ENCODE assay signal across 17 cellular contexts in genomic region chr2:216701544-216701943, GRCh38. TPM values are rescaled to one million over a fixed set of nuclear protein-coding genes. Genes with fewer than 3 reads are reported as not detected.
A peak's percentile ranks its signal among the peaks of the same experiment; 100 is the strongest.
DNase-seq lines count a peak whose midpoint lies in the region; ATAC-seq and TF ChIP-seq lines count a peak whose summit lies in the region.
"Had no signal": no experiment of that assay in that cellular context is flagged by ENCODE, and none has a peak within 500 bp of the region (broad histone marks: within the 10 kb centered on the region; RNA-seq: fewer than 3 reads in every experiment).

No MANE protein-coding gene starts in this region.

- in situ Hi-C loops in gastrocnemius medialis (cut with MboI; ENCODE audit: low sequenced_read_pairs in 4 of 4), result loop anchor here in 2 of 4 donors (10.0 to 25.0 kb wide), 3 partner anchors 113 to 463 kb away; no protein-coding TSS in a partner anchor

- intact Hi-C loops in cardiac septum (cut with DNase I), result loop anchor here (5.0 kb wide), 1 partner anchor 181 kb away; no protein-coding TSS in a partner anchor
- intact Hi-C loops in heart right ventricle (cut with DNase I), result loop anchor here in 3 of 10 donors (5.0 to 10.0 kb wide), 3 partner anchors 71 to 811 kb away; no protein-coding TSS in a partner anchor
- intact Hi-C loops in ovary (cut with DNase I), result loop anchor here in 3 of 4 donors (5.0 to 10.0 kb wide), 4 partner anchors 233 to 811 kb away; no protein-coding TSS in a partner anchor
- intact Hi-C loops in gastrocnemius medialis (cut with DNase I; ENCODE audit: low total_unique reads), result no loop called here
- intact Hi-C loops in vagina (cut with DNase I), result no loop called here

- no peaks in the 10 kb centered on the region for H3K36me3 Mint-ChIP-seq in endodermal cell (ENCODE audit: low read depth)

- TF ChIP-seq CTCF in heart right ventricle (IDR thresholded peaks at IDR 0.05) (no peak), ovary (IDR thresholded peaks at IDR 0.05) (no peak), gastrocnemius medialis (IDR thresholded peaks at IDR 0.05 in 4 of 5, conservative IDR thresholded peaks at IDR 0.05 in 1 of 5) (no peak), vagina (IDR thresholded peaks at IDR 0.05) (no peak), endodermal cell (conservative IDR thresholded peaks at IDR 0.05) (no peak)

- DNase-seq in cardiac septum (ENCODE audit: low spot score), result peak; percentile 9
- no peak for DNase-seq in heart right ventricle
- DNase-seq in ovary, result peak in 3 of 5 donors; percentile 58 to 64 (median 58)
- DNase-seq in gastrocnemius medialis, result no peak
- DNase-seq in vagina (ENCODE audit: extremely low spot score in 2 of 2), result no peak
- DNase-seq in NCI-H69 (lab: John Stamatoyannopoulos, UW), result no peak
- DNase-seq in endodermal cell, result no peak
- DNase-seq in SK-N-DZ (ENCODE audit: low spot score), result no peak
- DNase-seq: AML-193; Caco-2; CD8-positive, alpha-beta memory T cell; DND-41; GDM1; HCEC 1CT; HFFc6 had no signal

- H3K4me1 ChIP-seq in heart right ventricle, result peaks cover 3 to 53% (median 26%) of the 10 kb centered on the region in 9 donors
- H3K4me1 ChIP-seq in ovary (ENCODE audit: insufficient read depth), result peaks cover 17% of the 10 kb centered on the region
- peaks cover 44 to 48% of the 10 kb centered on the region in 2 donors for H3K4me1 ChIP-seq in gastrocnemius medialis
- peaks cover 37% of the 10 kb centered on the region for H3K4me1 ChIP-seq in vagina
- H3K4me1 ChIP-seq in endodermal cell (ENCODE audit: control insufficient read depth, insufficient read depth, low read length), result no peaks in the 10 kb centered on the region
- H3K4me1 ChIP-seq: BLaER1 had no signal

- H3K9me3 ChIP-seq in heart right ventricle, result no peaks in the 10 kb centered on the region
- H3K9me3 ChIP-seq in ovary, result no peaks in the 10 kb centered on the region
- H3K9me3 ChIP-seq in gastrocnemius medialis, result no peaks in the 10 kb centered on the region
- H3K9me3 ChIP-seq in vagina, result no peaks in the 10 kb centered on the region
- H3K9me3 ChIP-seq in endodermal cell (ENCODE audit: control insufficient read depth, low read length), result no peaks in the 10 kb centered on the region
- H3K9me3 ChIP-seq: BLaER1, Caco-2 had no signal

- H3K36me3 ChIP-seq in heart right ventricle (no peaks in the 10 kb centered on the region), ovary (no peaks in the 10 kb centered on the region), gastrocnemius medialis (no peaks in the 10 kb centered on the region), vagina (no peaks in the 10 kb centered on the region), endodermal cell (ENCODE audit: control insufficient read depth, insufficient read depth, low read length) (no peaks in the 10 kb centered on the region)
- H3K36me3 ChIP-seq: BLaER1 had no signal

- no peaks in the 10 kb centered on the region for H3K9me3 Mint-ChIP-seq in endodermal cell
- H3K9me3 Mint-ChIP-seq: CD8-positive, alpha-beta memory T cell; HFFc6 had no signal

- H3K4me3 Mint-ChIP-seq in endodermal cell, result no peak overlapping the region
- H3K4me3 Mint-ChIP-seq: CD8-positive, alpha-beta memory T cell; HFFc6 had no signal

- H3K27me3 Mint-ChIP-seq in endodermal cell (ENCODE audit: insufficient read depth), result peaks cover 9% of the 10 kb centered on the region

- 95 to 98% methylated on average over 7 of the region's 7 CpGs for WGBS in heart right ventricle, 2 donors
- 56 to 79% (median 61%) methylated on average over 7 of the region's 7 CpGs for WGBS in ovary, 3 donors
- WGBS in endodermal cell (ENCODE audit: insufficient coverage in 1 of 2, insufficient read length in 1 of 2), 2 experiments, result 98% methylated on average over 6 of the region's 7 CpGs; no CpG with 5 or more reads in 1 of the 2 experiments

- H3K27ac ChIP-seq in heart right ventricle (no peak overlapping the region), ovary (peak overlapping the region in 1 of 2 donors; percentile 73), gastrocnemius medialis (peak overlapping the region in 3 of 4 donors; percentile 69 to 75 (median 75)), vagina (peak overlapping the region; percentile 71), endodermal cell (ENCODE audit: low read depth, low read length) (no peak overlapping the region)
- H3K27ac ChIP-seq: 22Rv1, BLaER1 had no signal

- peaks cover 0 to 45% (median 0%) of the 10 kb centered on the region in 7 donors for H3K27me3 ChIP-seq in heart right ventricle
- no peaks in the 10 kb centered on the region for H3K27me3 ChIP-seq in ovary
- no peaks in the 10 kb centered on the region for H3K27me3 ChIP-seq in gastrocnemius medialis
- H3K27me3 ChIP-seq in vagina, result no peaks in the 10 kb centered on the region
- H3K27me3 ChIP-seq in endodermal cell (ENCODE audit: control insufficient read depth, insufficient read depth, low read length, poor library complexity, severe bottlenecking), result peaks cover 8% of the 10 kb centered on the region

- no peak overlapping the region for H3K27ac Mint-ChIP-seq in endodermal cell
- H3K27ac Mint-ChIP-seq: CD8-positive, alpha-beta memory T cell; HFFc6 had no signal

- TF ChIP-seq POLR2A in ovary (IDR thresholded peaks at IDR 0.05) (no peak), gastrocnemius medialis (IDR thresholded peaks at IDR 0.05) (no peak), vagina (IDR thresholded peaks at IDR 0.05) (no peak)

- no peak overlapping the region for H3K9ac ChIP-seq in endodermal cell (ENCODE audit: extremely low read depth, low read length, poor library complexity, severe bottlenecking)
- H3K9ac ChIP-seq: BLaER1 had no signal

- TF ChIP-seq EP300 in ovary (IDR thresholded peaks at IDR 0.05), result no peak

- no peak overlapping the region for H3K4me3 ChIP-seq in heart right ventricle
- H3K4me3 ChIP-seq in ovary, result no peak overlapping the region
- H3K4me3 ChIP-seq in gastrocnemius medialis, result no peak overlapping the region
- no peak overlapping the region for H3K4me3 ChIP-seq in vagina
- H3K4me3 ChIP-seq in endodermal cell (ENCODE audit: low read length), result no peak overlapping the region
- H3K4me3 ChIP-seq: BLaER1 had no signal

- H3K4me1 Mint-ChIP-seq in endodermal cell, result peaks cover 4% of the 10 kb centered on the region
- H3K4me1 Mint-ChIP-seq: CD8-positive, alpha-beta memory T cell had no signal

- ATAC-seq in heart right ventricle (no peak), gastrocnemius medialis (no peak)

RNA-seq across cellular contexts. Expression of gene IGFBP5, which starts 6.2 kb away (rescaled TPM):
- total RNA-seq in cardiac septum (191 TPM), heart right ventricle (100 to 1,000 TPM; 107 to 267 (median 162) TPM), ovary (1,000 to 10,000 TPM in 6 of 7 donors, 100 to 1,000 TPM in 1; 718 to 3,214 (median 2,824) TPM), gastrocnemius medialis (100 to 1,000 TPM in 3 of 4 donors, 10 to 100 TPM in 1; 99.5 to 550 (median 279) TPM), vagina (1,041 TPM), endodermal cell (1 to 10 TPM; 3.6 to 8.9 TPM)
- polyA plus RNA-seq in heart right ventricle (10 to 100 TPM; 67.1 to 70.6 TPM), ovary (1,000 to 10,000 TPM in 1 of 2 donors, 100 to 1,000 TPM in 1; 929 to 1,464 TPM)
- 215 TPM for polyA plus RNA-seq in endodermal cell (2013, experiment 1 of 2)
- polyA plus RNA-seq in endodermal cell (2013, experiment 2 of 2), result 246 TPM
- polyA plus RNA-seq in SK-N-DZ (2014; cell fraction: cytosol; rRNA removed), result 9.5 and 10.0 TPM in 2 replicates
- polyA plus RNA-seq in SK-N-DZ (2014; cell fraction: nucleus; rRNA removed), result 5.3 and 7.3 TPM in 2 replicates
- total RNA-seq: CD8-positive, alpha-beta memory T cell had no signal
- polyA plus RNA-seq: CD8-positive, alpha-beta memory T cell had no signal

Comparison
In these comparisons a context has a peak if more than half of its experiments do, and no peak if none do; other contexts are left out.
1. DNase-seq: peak in cardiac septum (single experiment) and ovary (3 of 5); none in heart right ventricle (0 of 2), gastrocnemius medialis (0 of 2), vagina (0 of 2), NCI-H69 (single experiment), endodermal cell (single experiment) and SK-N-DZ (single experiment).
2. H3K27ac ChIP-seq: peak in gastrocnemius medialis (3 of 4) and vagina (single experiment); none in heart right ventricle (0 of 10) and endodermal cell (single experiment).
3. RNA of gene IGFBP5, which starts 6.2 kb away (total RNA-seq): 718 to 3,214 TPM in ovary, 1,041 TPM in vagina (single experiment), 99.5 to 550 TPM in gastrocnemius medialis, 191 TPM in cardiac septum (single experiment) and 107 to 267 TPM in heart right ventricle; 3.6 to 8.9 TPM in endodermal cell; every median in the first group is over 10 times any median in the second.
4. intact Hi-C loops: an anchor here in cardiac septum (5.0 kb wide) and ovary (5.0 to 10.0 kb wide); none called in gastrocnemius medialis and vagina.